In the genomic region with DNA sequence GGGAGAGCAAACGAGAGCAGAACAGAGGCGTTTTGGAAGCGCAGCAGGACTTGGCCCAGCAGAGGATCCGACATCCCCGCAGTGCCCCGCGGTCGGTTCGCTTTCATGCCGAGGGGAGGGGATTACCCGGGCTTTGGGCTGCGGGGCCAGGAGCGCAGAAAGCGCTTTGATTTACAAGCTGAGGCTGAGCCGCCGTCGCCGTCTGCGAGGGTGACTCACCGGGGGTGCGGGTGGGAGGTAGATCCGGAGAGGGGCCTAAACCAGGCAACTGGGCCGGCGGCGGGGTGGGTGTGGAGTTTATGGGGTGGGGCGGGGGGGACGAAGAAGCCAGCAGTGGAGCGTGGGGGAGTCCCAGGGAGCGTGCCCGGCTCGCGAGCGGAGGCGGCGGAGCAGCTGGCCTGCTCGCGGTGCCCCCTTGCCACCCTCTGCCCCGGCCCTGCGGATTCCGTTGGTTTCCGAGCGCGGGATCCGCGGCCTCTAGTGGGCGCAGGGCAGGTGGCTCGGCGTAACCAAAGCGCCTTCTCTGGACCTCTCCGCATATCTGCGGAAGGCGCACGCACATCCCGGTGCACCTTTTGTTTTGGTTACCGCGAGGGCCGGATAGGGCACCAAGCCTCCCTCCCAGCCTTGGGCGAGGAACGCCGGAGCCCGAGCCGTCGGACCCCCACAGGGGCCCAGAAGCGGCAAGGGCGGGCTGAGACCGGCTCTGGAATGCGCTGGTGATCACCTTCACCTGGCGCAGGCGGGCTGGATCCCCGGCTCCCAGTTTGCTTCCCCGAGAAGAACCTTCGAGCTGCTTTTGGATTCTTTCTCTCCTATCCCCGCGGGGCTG, we compare ENCODE assay signal across 8 cellular contexts. TPM values are rescaled to one million over a fixed set of nuclear protein-coding genes. Genes with fewer than 3 reads are reported as not detected.
DNase-seq lines count a peak whose midpoint lies in the region; ATAC-seq, FAIRE-seq and TF ChIP-seq lines count a peak whose summit lies in the region.

No MANE protein-coding gene starts in this region.

- H3K27me3 Mint-ChIP-seq in WTC11 (ENCODE audit: low read depth): no peaks in the 10 kb centered on the region

- peaks cover 34% of the 10 kb centered on the region for H3K4me1 Mint-ChIP-seq in WTC11

- ATAC-seq in WTC11: peak; percentile 22
- peak; percentile 80 for ATAC-seq in left lobe of liver
- ATAC-seq in HG03196 (IDR thresholded peaks at IDR 0.05; ENCODE audit: unreplicated experiment): no peak

- POLR2A ChIA-PET in WTC11 (lab: Charles Lee): interaction anchor here (0.6 to 3.3 kb wide), 5 partner anchors 8 to 259 kb away, joined by 3 to 12 read pairs (median 3); a partner anchor contains a TSS

- peaks cover 30% of the 10 kb centered on the region for H3K36me3 Mint-ChIP-seq in WTC11

- no peak for TF ChIP-seq CTCF in WTC11 (IDR thresholded peaks at IDR 0.05)

- H3K9me3 Mint-ChIP-seq in WTC11: no peaks in the 10 kb centered on the region

- peak overlapping the region; percentile 95 for H3K27ac Mint-ChIP-seq in WTC11

- CTCF ChIA-PET in WTC11 (lab: Charles Lee): interaction anchor here (1.1 to 1.5 kb wide), 4 partner anchors 9 to 68 kb away, joined by 3 to 8 read pairs (median 4); no protein-coding TSS in a partner anchor

- peak; percentile 77 for DNase-seq in D341Med (ENCODE audit: low spot score)
- peak; percentile 95 for DNase-seq in HTR-8/SVneo (ENCODE audit: insufficient read length, low spot score)
- peak; percentile 83 for DNase-seq in WTC11 (ENCODE audit: low spot score)
- DNase-seq in cerebellum (ENCODE audit: low spot score): peak; percentile 40
- DNase-seq in left lobe of liver (ENCODE audit: low spot score): peak; percentile 51
- peak; percentile 32 to 69 (median 62) for DNase-seq in stimulated activated CD4-positive, alpha-beta T cell treated with anti-CD3 and anti-CD28 coated beads, TNF-alpha, amount 100 ng/mL, for 4 hours (ENCODE audit: low read depth in 3 of 3)
- no peak for DNase-seq in Kasumi-1 (lab: John Stamatoyannopoulos, UW)

- peak overlapping the region; percentile 96 for H3K4me3 Mint-ChIP-seq in WTC11

- no peak for FAIRE-seq in HTR-8/SVneo (lab: Jason Lieb, UNC)

TF ChIP-seq in WTC11, 78 proteins besides CTCF, POLR2A, EP300 and RAD21 (continues in another document):
- no peak for TF ChIP-seq FOXJ3 (CRISPR knock-in tag; IDR thresholded peaks at IDR 0.05; ENCODE audit: borderline replicate concordance)
- TF ChIP-seq, protein P1, sequence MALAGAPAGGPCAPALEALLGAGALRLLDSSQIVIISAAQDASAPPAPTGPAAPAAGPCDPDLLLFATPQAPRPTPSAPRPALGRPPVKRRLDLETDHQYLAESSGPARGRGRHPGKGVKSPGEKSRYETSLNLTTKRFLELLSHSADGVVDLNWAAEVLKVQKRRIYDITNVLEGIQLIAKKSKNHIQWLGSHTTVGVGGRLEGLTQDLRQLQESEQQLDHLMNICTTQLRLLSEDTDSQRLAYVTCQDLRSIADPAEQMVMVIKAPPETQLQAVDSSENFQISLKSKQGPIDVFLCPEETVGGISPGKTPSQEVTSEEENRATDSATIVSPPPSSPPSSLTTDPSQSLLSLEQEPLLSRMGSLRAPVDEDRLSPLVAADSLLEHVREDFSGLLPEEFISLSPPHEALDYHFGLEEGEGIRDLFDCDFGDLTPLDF (CRISPR knock-in tag; IDR thresholded peaks at IDR 0.05): no peak
- TF ChIP-seq, protein P2, sequence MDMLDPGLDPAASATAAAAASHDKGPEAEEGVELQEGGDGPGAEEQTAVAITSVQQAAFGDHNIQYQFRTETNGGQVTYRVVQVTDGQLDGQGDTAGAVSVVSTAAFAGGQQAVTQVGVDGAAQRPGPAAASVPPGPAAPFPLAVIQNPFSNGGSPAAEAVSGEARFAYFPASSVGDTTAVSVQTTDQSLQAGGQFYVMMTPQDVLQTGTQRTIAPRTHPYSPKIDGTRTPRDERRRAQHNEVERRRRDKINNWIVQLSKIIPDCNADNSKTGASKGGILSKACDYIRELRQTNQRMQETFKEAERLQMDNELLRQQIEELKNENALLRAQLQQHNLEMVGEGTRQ (CRISPR knock-in tag; IDR thresholded peaks at IDR 0.05): no peak
- 0 out of 2 replicates have a peak, but pooled peaks have one; percentile 38 for TF ChIP-seq ZNF232 (CRISPR knock-in tag; IDR thresholded peaks at IDR 0.05)
- TF ChIP-seq, protein P3, sequence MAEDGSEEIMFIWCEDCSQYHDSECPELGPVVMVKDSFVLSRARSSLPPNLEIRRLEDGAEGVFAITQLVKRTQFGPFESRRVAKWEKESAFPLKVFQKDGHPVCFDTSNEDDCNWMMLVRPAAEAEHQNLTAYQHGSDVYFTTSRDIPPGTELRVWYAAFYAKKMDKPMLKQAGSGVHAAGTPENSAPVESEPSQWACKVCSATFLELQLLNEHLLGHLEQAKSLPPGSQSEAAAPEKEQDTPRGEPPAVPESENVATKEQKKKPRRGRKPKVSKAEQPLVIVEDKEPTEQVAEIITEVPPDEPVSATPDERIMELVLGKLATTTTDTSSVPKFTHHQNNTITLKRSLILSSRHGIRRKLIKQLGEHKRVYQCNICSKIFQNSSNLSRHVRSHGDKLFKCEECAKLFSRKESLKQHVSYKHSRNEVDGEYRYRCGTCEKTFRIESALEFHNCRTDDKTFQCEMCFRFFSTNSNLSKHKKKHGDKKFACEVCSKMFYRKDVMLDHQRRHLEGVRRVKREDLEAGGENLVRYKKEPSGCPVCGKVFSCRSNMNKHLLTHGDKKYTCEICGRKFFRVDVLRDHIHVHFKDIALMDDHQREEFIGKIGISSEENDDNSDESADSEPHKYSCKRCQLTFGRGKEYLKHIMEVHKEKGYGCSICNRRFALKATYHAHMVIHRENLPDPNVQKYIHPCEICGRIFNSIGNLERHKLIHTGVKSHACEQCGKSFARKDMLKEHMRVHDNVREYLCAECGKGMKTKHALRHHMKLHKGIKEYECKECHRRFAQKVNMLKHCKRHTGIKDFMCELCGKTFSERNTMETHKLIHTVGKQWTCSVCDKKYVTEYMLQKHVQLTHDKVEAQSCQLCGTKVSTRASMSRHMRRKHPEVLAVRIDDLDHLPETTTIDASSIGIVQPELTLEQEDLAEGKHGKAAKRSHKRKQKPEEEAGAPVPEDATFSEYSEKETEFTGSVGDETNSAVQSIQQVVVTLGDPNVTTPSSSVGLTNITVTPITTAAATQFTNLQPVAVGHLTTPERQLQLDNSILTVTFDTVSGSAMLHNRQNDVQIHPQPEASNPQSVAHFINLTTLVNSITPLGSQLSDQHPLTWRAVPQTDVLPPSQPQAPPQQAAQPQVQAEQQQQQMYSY (CRISPR knock-in tag; IDR thresholded peaks at IDR 0.05): no peak
- TF ChIP-seq, protein P4, sequence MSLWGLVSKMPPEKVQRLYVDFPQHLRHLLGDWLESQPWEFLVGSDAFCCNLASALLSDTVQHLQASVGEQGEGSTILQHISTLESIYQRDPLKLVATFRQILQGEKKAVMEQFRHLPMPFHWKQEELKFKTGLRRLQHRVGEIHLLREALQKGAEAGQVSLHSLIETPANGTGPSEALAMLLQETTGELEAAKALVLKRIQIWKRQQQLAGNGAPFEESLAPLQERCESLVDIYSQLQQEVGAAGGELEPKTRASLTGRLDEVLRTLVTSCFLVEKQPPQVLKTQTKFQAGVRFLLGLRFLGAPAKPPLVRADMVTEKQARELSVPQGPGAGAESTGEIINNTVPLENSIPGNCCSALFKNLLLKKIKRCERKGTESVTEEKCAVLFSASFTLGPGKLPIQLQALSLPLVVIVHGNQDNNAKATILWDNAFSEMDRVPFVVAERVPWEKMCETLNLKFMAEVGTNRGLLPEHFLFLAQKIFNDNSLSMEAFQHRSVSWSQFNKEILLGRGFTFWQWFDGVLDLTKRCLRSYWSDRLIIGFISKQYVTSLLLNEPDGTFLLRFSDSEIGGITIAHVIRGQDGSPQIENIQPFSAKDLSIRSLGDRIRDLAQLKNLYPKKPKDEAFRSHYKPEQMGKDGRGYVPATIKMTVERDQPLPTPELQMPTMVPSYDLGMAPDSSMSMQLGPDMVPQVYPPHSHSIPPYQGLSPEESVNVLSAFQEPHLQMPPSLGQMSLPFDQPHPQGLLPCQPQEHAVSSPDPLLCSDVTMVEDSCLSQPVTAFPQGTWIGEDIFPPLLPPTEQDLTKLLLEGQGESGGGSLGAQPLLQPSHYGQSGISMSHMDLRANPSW (CRISPR knock-in tag; conservative IDR thresholded peaks at IDR 0.05; ENCODE audit: low read depth): no peak
- TF ChIP-seq, protein P5, sequence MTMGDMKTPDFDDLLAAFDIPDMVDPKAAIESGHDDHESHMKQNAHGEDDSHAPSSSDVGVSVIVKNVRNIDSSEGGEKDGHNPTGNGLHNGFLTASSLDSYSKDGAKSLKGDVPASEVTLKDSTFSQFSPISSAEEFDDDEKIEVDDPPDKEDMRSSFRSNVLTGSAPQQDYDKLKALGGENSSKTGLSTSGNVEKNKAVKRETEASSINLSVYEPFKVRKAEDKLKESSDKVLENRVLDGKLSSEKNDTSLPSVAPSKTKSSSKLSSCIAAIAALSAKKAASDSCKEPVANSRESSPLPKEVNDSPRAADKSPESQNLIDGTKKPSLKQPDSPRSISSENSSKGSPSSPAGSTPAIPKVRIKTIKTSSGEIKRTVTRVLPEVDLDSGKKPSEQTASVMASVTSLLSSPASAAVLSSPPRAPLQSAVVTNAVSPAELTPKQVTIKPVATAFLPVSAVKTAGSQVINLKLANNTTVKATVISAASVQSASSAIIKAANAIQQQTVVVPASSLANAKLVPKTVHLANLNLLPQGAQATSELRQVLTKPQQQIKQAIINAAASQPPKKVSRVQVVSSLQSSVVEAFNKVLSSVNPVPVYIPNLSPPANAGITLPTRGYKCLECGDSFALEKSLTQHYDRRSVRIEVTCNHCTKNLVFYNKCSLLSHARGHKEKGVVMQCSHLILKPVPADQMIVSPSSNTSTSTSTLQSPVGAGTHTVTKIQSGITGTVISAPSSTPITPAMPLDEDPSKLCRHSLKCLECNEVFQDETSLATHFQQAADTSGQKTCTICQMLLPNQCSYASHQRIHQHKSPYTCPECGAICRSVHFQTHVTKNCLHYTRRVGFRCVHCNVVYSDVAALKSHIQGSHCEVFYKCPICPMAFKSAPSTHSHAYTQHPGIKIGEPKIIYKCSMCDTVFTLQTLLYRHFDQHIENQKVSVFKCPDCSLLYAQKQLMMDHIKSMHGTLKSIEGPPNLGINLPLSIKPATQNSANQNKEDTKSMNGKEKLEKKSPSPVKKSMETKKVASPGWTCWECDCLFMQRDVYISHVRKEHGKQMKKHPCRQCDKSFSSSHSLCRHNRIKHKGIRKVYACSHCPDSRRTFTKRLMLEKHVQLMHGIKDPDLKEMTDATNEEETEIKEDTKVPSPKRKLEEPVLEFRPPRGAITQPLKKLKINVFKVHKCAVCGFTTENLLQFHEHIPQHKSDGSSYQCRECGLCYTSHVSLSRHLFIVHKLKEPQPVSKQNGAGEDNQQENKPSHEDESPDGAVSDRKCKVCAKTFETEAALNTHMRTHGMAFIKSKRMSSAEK (CRISPR knock-in tag; IDR thresholded peaks at IDR 0.05; ENCODE audit: borderline replicate concordance): no peak
- TF ChIP-seq EMX1 (CRISPR knock-in tag; IDR thresholded peaks at IDR 0.05): 0 out of 2 replicates have a peak, but pooled peaks have one; percentile 50
- no peak for TF ChIP-seq NFATC4 (CRISPR knock-in tag; IDR thresholded peaks at IDR 0.05)

RNA-seq across cellular contexts. Expression of a gene that starts 2.6 kb away (rescaled TPM):
- total RNA-seq in WTC11 (2021) (40.0 to 41.8 TPM (median 41.6 TPM) in 3 replicates), cerebellum (1.3 TPM), left lobe of liver (0.10 TPM)

RNA-seq across cellular contexts. Expression of a gene that starts 13.0 kb away (rescaled TPM):
- 55.2 to 59.0 TPM (median 56.0 TPM) in 3 replicates for total RNA-seq in WTC11 (2021)
- total RNA-seq in cerebellum: 71.0 TPM
- 8.5 TPM for total RNA-seq in left lobe of liver

Comparison
In these comparisons a context has a peak if more than half of its experiments do, and no peak if none do; other contexts are left out.
1. DNase-seq: peak in D341Med (single experiment), HTR-8/SVneo (single experiment), WTC11 (single experiment), cerebellum (single experiment), left lobe of liver (single experiment) and stimulated activated CD4-positive, alpha-beta T cell treated with anti-CD3 and anti-CD28 coated beads, TNF-alpha, amount 100 ng/mL, for 4 hours (3 of 3); none in Kasumi-1 (0 of 2).
2. RNA of a gene that starts 2.6 kb away (total RNA-seq): 40.0 to 41.8 TPM in WTC11; 1.3 TPM in cerebellum (single experiment) and 0.10 TPM in left lobe of liver (single experiment); every median in the first group is over 10 times any median in the second.